In the genomic region with DNA sequence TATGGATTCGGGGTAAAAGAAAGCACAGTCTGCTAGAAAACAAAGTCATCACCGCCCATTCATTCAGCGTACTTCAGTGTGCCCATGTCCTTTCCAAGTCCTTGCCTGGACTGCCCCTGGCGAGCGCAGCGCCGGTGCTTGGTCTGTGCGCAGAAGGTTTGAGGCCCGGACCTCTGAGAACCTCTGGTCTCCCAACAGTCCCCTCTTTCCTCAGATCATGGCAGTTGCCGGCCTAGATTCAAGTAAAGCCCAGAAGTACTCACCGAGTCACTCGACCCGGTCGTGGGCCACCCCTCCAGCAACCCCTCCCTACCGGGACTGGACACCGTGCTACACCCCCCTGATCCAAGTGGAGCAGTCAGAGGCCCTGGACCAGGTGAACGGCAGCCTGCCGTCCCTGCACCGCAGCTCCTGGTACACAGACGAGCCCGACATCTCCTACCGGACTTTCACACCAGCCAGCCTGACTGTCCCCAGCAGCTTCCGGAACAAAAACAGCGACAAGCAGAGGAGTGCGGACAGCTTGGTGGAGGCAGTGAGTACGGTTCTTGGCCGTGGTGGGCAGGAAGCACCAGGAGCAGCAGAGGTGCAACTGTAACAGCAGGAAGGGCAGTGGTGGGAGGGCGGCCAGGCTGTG, we compare ENCODE assay signal across 2 cellular contexts.
TF ChIP-seq lines count a peak whose summit lies in the region.

No MANE protein-coding gene starts in this region.

TF ChIP-seq in IMR-90, 13 proteins besides CTCF, POLR2A, EP300 and RAD21:
- TF ChIP-seq RCOR1 (IDR thresholded peaks at IDR 0.05; ENCODE audit: insufficient replicate concordance, low read length) = no peak
- no peak for TF ChIP-seq MXI1 (IDR thresholded peaks at IDR 0.05; ENCODE audit: borderline replicate concordance, low read depth, low read length)
- no peak for TF ChIP-seq BHLHE40 (IDR thresholded peaks at IDR 0.05; ENCODE audit: low read depth, low read length)
- TF ChIP-seq NFE2L2 (IDR thresholded peaks at IDR 0.05; ENCODE audit: low read depth, low read length) = no peak
- TF ChIP-seq CEBPB (IDR thresholded peaks at IDR 0.05; ENCODE audit: low read depth, low read length) = no peak
- no peak for TF ChIP-seq CHD1 (IDR thresholded peaks at IDR 0.05; ENCODE audit: low read depth, low read length)
- TF ChIP-seq, protein P1, sequence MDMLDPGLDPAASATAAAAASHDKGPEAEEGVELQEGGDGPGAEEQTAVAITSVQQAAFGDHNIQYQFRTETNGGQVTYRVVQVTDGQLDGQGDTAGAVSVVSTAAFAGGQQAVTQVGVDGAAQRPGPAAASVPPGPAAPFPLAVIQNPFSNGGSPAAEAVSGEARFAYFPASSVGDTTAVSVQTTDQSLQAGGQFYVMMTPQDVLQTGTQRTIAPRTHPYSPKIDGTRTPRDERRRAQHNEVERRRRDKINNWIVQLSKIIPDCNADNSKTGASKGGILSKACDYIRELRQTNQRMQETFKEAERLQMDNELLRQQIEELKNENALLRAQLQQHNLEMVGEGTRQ (IDR thresholded peaks at IDR 0.05; ENCODE audit: low read depth, low read length) = no peak
- TF ChIP-seq MAZ (IDR thresholded peaks at IDR 0.05; ENCODE audit: borderline replicate concordance, low read depth, low read length) = no peak
- TF ChIP-seq, protein P2, sequence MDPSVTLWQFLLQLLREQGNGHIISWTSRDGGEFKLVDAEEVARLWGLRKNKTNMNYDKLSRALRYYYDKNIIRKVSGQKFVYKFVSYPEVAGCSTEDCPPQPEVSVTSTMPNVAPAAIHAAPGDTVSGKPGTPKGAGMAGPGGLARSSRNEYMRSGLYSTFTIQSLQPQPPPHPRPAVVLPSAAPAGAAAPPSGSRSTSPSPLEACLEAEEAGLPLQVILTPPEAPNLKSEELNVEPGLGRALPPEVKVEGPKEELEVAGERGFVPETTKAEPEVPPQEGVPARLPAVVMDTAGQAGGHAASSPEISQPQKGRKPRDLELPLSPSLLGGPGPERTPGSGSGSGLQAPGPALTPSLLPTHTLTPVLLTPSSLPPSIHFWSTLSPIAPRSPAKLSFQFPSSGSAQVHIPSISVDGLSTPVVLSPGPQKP (IDR thresholded peaks at IDR 0.05; ENCODE audit: borderline replicate concordance, low read depth, low read length) = no peak
- no peak for TF ChIP-seq FOS (IDR thresholded peaks at IDR 0.05; ENCODE audit: low read depth, low read length)
- TF ChIP-seq SMC3 (IDR thresholded peaks at IDR 0.05; ENCODE audit: low read depth, low read length) = no peak
- TF ChIP-seq MAFK (IDR thresholded peaks at IDR 0.05; ENCODE audit: low read depth, low read length) = no peak
- no peak for TF ChIP-seq RFX5 (IDR thresholded peaks at IDR 0.05; ENCODE audit: low read depth, low read length)
TF ChIP-seq in IMR-90: peak in this region for 0.

TF ChIP-seq in H1, 55 proteins besides CTCF, POLR2A, EP300 and RAD21:
- TF ChIP-seq MAFK (IDR thresholded peaks at IDR 0.05; ENCODE audit: low read depth, low read length) (no peak), SP1 (IDR thresholded peaks at IDR 0.05; ENCODE audit: low read depth, low read length) (no peak), BACH1 (IDR thresholded peaks at IDR 0.05; ENCODE audit: low read length) (no peak), SIN3A (conservative IDR thresholded peaks at IDR 0.05 in 1 of 2, IDR thresholded peaks at IDR 0.05 in 1 of 2; ENCODE audit: low read depth in 1 of 2, low read length in 2 of 2) (no peak)
- TF ChIP-seq, protein P3, sequence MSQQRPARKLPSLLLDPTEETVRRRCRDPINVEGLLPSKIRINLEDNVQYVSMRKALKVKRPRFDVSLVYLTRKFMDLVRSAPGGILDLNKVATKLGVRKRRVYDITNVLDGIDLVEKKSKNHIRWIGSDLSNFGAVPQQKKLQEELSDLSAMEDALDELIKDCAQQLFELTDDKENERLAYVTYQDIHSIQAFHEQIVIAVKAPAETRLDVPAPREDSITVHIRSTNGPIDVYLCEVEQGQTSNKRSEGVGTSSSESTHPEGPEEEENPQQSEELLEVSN (IDR thresholded peaks at IDR 0.05) = no peak
